17 cellular contexts compared by ENCODE assay signal in genomic region chr7:148060724-148061123, GRCh38.
DNase-seq lines count a peak whose midpoint lies in the region; ATAC-seq and TF ChIP-seq lines count a peak whose summit lies in the region.
"Had no signal": no experiment of that assay in that cellular context is flagged by ENCODE, and none has a peak within 500 bp of the region (broad histone marks: within the 10 kb centered on the region; RNA-seq: fewer than 3 reads in every experiment).

No MANE protein-coding gene starts in this region.

- no peaks in the 10 kb centered on the region for H3K4me1 Mint-ChIP-seq in effector memory CD8-positive, alpha-beta T cell (ENCODE audit: low read depth in 2 of 2)
- H3K4me1 Mint-ChIP-seq: stimulated activated naive CD8-positive, alpha-beta T cell treated with anti-CD3 and anti-CD28 coated beads, Interleukin-15, amount 100 ng/mL, for 72 hours had no signal

- no peaks in the 10 kb centered on the region for H3K9me3 Mint-ChIP-seq in effector memory CD8-positive, alpha-beta T cell

- intact Hi-C loops in dorsolateral prefrontal cortex (cut with DNase I), result no loop called here

- no peak overlapping the region for H3K4me3 Mint-ChIP-seq in effector memory CD8-positive, alpha-beta T cell
- H3K4me3 Mint-ChIP-seq: dendritic cell treated with granulocyte-macrophage colony-stimulating factor and Interleukin-4, amounts not matched to agents 40 ng/mL and 50 ng/mL, for 4 days; stimulated activated naive CD8-positive, alpha-beta T cell treated with anti-CD3 and anti-CD28 coated beads, Interleukin-15, amount 100 ng/mL, for 72 hours had no signal

- no peaks in the 10 kb centered on the region for H3K27me3 Mint-ChIP-seq in effector memory CD8-positive, alpha-beta T cell
- H3K27me3 Mint-ChIP-seq: dendritic cell treated with granulocyte-macrophage colony-stimulating factor and Interleukin-4, amounts not matched to agents 40 ng/mL and 50 ng/mL, for 4 days; stimulated activated naive CD8-positive, alpha-beta T cell treated with anti-CD3 and anti-CD28 coated beads, Interleukin-15, amount 100 ng/mL, for 72 hours had no signal

- no peak overlapping the region for H3K4me3 ChIP-seq in dorsolateral prefrontal cortex
- H3K4me3 ChIP-seq: adrenal gland had no signal

- peak; percentile 31 for DNase-seq in NAMALWA (ENCODE audit: low spot score)
- DNase-seq in dorsolateral prefrontal cortex, result no peak
- DNase-seq in effector memory CD8-positive, alpha-beta T cell, result no peak
- DNase-seq in NCI-H345 treated with DMSO at 0.1 percent for 48 hours (lab: John Stamatoyannopoulos, UW; ENCODE audit: unreplicated experiment), result no peak
- no peak for DNase-seq in activated gamma-delta T cell (lab: John Stamatoyannopoulos, UW)
- DNase-seq: adrenal gland; foreskin keratinocyte; KBM-7; NCI-H226; stimulated activated CD4-positive, alpha-beta T cell treated with anti-CD3 and anti-CD28 coated beads, Interleukin-4, amount 100 ng/mL, for 24 hours; stimulated activated naive CD8-positive, alpha-beta T cell treated with anti-CD3 and anti-CD28 coated beads, Interleukin-15, amount 100 ng/mL, for 72 hours had no signal

- no peak for TF ChIP-seq CTCF in dorsolateral prefrontal cortex (IDR thresholded peaks at IDR 0.05 in 54 of 56, conservative IDR thresholded peaks at IDR 0.05 in 2 of 56; ENCODE audit: low read depth in 1 of 56, partially characterized antibody in 56 of 56)

- no peaks in the 10 kb centered on the region for H3K36me3 Mint-ChIP-seq in effector memory CD8-positive, alpha-beta T cell (ENCODE audit: insufficient read depth)

- peak; percentile 98 for ATAC-seq in GM18868 (IDR thresholded peaks at IDR 0.05; ENCODE audit: unreplicated experiment)
- peak; percentile 97 for ATAC-seq in GM21526 (IDR thresholded peaks at IDR 0.05; ENCODE audit: low FRiP score, unreplicated experiment)
- ATAC-seq in HG03097 (IDR thresholded peaks at IDR 0.05; ENCODE audit: low FRiP score, unreplicated experiment), result peak; percentile 94
- ATAC-seq in effector memory CD8-positive, alpha-beta T cell (replicated peaks), result no peak
- ATAC-seq: foreskin keratinocyte; HCT116; stimulated activated naive CD8-positive, alpha-beta T cell treated with anti-CD3 and anti-CD28 coated beads, Interleukin-15, amount 100 ng/mL, for 72 hours had no signal

- no peak overlapping the region for H3K27ac ChIP-seq in dorsolateral prefrontal cortex
- H3K27ac ChIP-seq: adrenal gland, foreskin keratinocyte, RWPE1 had no signal

- no peak overlapping the region for H3K27ac Mint-ChIP-seq in effector memory CD8-positive, alpha-beta T cell
- H3K27ac Mint-ChIP-seq: dendritic cell treated with granulocyte-macrophage colony-stimulating factor and Interleukin-4, amounts not matched to agents 40 ng/mL and 50 ng/mL, for 4 days; stimulated activated naive CD8-positive, alpha-beta T cell treated with anti-CD3 and anti-CD28 coated beads, Interleukin-15, amount 100 ng/mL, for 72 hours had no signal

- H3K27me3 ChIP-seq in dorsolateral prefrontal cortex, result no peaks in the 10 kb centered on the region
- H3K27me3 ChIP-seq: adrenal gland, foreskin keratinocyte had no signal
